In the genomic region with DNA sequence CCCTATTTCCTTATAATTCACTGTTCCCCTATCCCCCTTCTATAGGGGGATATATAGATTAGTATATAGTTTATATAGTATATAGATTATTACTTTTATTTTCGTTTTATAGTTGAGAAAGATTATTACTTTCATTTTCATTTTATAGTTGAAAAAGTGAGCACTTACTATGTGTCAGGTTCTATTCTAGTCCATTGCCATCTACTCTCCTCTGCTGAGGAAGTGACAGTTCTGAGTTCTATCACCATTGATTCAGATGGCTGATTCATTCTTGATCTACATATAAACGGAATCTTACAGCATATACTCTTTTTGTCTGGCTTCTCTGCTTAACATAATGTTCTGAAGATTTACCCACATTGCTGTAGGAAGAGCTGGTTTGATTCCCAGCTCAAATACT, we compare ENCODE assay signal across 21 cellular contexts.
"Had no signal": no experiment of that assay in that cellular context is flagged by ENCODE, and none has a peak within 500 bp of the region (broad histone marks: within the 10 kb centered on the region; RNA-seq: fewer than 3 reads in every experiment).

No MANE protein-coding gene starts in this region.

- H3K4me1 ChIP-seq: body of pancreas, parathyroid adenoma, right lobe of liver, upper lobe of right lung had no signal

- ATAC-seq: activated CD8-positive, alpha-beta T cell treated with anti-CD3 and anti-CD28 coated beads, Interleukin-2, amount 10 ng/mL, durations not matched to agents 7 days and 5 days; body of pancreas; foreskin keratinocyte; right lobe of liver; upper lobe of right lung; WTC11 had no signal

- H3K27ac ChIP-seq: body of pancreas, dorsolateral prefrontal cortex, foreskin keratinocyte, parathyroid adenoma, right lobe of liver, thoracic aorta, upper lobe of right lung had no signal

- DNase-seq: activated CD4-positive, alpha-beta T cell treated with anti-CD3 and anti-CD28 coated beads, Interleukin-2, amount 10 ng/mL, durations not matched to agents 7 days and 5 days; activated CD8-positive, alpha-beta T cell treated with anti-CD3 and anti-CD28 coated beads, Interleukin-2, amount 10 ng/mL, durations not matched to agents 7 days and 5 days; activated naive CD4-positive, alpha-beta T cell treated with anti-CD3 and anti-CD28 coated beads for 36 hours; activated T-cell treated with anti-CD3 and anti-CD28 coated beads, Interleukin-2, amount 50 U/mL, for 24 hours; body of pancreas; caudate nucleus; dorsolateral prefrontal cortex; foreskin keratinocyte; hippocampal formation; islet precursor cell; right lobe of liver; small intestine; stimulated activated CD4-positive, alpha-beta T cell treated with anti-CD3 and anti-CD28 coated beads, Interleukin-15, amount 100 ng/mL, for 24 hours; stimulated activated CD4-positive, alpha-beta T cell treated with anti-CD3 and anti-CD28 coated beads, Interleukin-2, amount 100 ng/mL, for 48 hours; upper lobe of right lung had no signal

- H3K9ac ChIP-seq: parathyroid adenoma had no signal

- H3K4me3 ChIP-seq: body of pancreas, dorsolateral prefrontal cortex, lung, right lobe of liver, thoracic aorta, upper lobe of right lung had no signal

- H3K27me3 ChIP-seq: body of pancreas, foreskin keratinocyte, right lobe of liver, upper lobe of right lung had no signal

- H2AFZ ChIP-seq: parathyroid adenoma had no signal

- H3K9me3 ChIP-seq: body of pancreas, right lobe of liver, thoracic aorta, upper lobe of right lung had no signal

- H3K36me3 ChIP-seq: right lobe of liver, thoracic aorta, upper lobe of right lung had no signal

- FAIRE-seq: colon, small intestine, TTC549 had no signal

- H3K79me2 ChIP-seq: parathyroid adenoma had no signal
